In genomic region chr20:31569163-31570020, GRCh38 we compare ENCODE assay signal across 8 cellular contexts. TPM values are rescaled to one million over a fixed set of nuclear protein-coding genes. Genes with fewer than 3 reads are reported as not detected.
DNase-seq lines count a peak whose midpoint lies in the region.

No MANE protein-coding gene starts in this region.

- peaks cover 20% of the 10 kb centered on the region for H3K36me3 Mint-ChIP-seq in T-helper 2 cell treated with Interferon-gamma antibody and Interleukin-4, amounts not matched to agents 5 μg/mL and 100 μg/mL, for 36 hours (ENCODE audit: low read depth)

- no peaks in the 10 kb centered on the region for H4K20me1 ChIP-seq in Karpas-422 (ENCODE audit: insufficient read depth, low read depth, low read length)

- DNase-seq in DMS114 treated with DMSO at 0.1 percent for 48 hours (lab: John Stamatoyannopoulos, UW; ENCODE audit: unreplicated experiment) (peak; percentile 17), Karpas-422 (peak; percentile 81), anterior cingulate cortex (lab: John Stamatoyannopoulos, UW) (peak in 51 of 58 donors; percentile 9 to 74 (median 38)), islet precursor cell (peak; percentile 78), cortex of kidney (lab: John Stamatoyannopoulos, UW) (no peak), NK-92 (lab: John Stamatoyannopoulos, UW; ENCODE audit: unreplicated experiment) (no peak)
- DNase-seq in T-helper 2 cell treated with Interferon-gamma antibody and Interleukin-4, amounts not matched to agents 5 μg/mL and 100 μg/mL, for 36 hours (ENCODE audit: low spot score) = peak; percentile 23
- peak; percentile 14 to 48 for DNase-seq in stimulated activated CD4-positive, alpha-beta T cell treated with anti-CD3 and anti-CD28 coated beads, Interleukin-1b, Interleukin-23, amount 100 ng/mL, for 1 hour (ENCODE audit: low read depth in 2 of 2)

- no peaks in the 10 kb centered on the region for H3K9me2 ChIP-seq in Karpas-422 (replicated peaks; ENCODE audit: insufficient read depth, low read length)

- no peak overlapping the region for H3K4me2 ChIP-seq in Karpas-422 (ENCODE audit: low read depth, low read length, poor library complexity, severe bottlenecking)

- no peaks in the 10 kb centered on the region for H3K27me3 Mint-ChIP-seq in T-helper 2 cell treated with Interferon-gamma antibody and Interleukin-4, amounts not matched to agents 5 μg/mL and 100 μg/mL, for 36 hours (ENCODE audit: low read depth)

- no peaks in the 10 kb centered on the region for H3K9me3 ChIP-seq in Karpas-422 (ENCODE audit: low read length)

- H3K9ac ChIP-seq in Karpas-422 (ENCODE audit: low read length) = no peak overlapping the region

- H3K4me1 ChIP-seq in Karpas-422 (ENCODE audit: low read length) = peaks cover 18% of the 10 kb centered on the region

- H3K27ac ChIP-seq in Karpas-422 (ENCODE audit: low read length) = no peak overlapping the region

- H3K36me3 ChIP-seq in Karpas-422 (ENCODE audit: insufficient read depth, low read length) = 0 out of 2 replicates have a peak, but pooled peaks cover 4% of the 10 kb centered on the region

- H3K79me2 ChIP-seq in Karpas-422 (ENCODE audit: low read length) = no peaks in the 10 kb centered on the region

- H3K4me1 Mint-ChIP-seq in T-helper 2 cell treated with Interferon-gamma antibody and Interleukin-4, amounts not matched to agents 5 μg/mL and 100 μg/mL, for 36 hours (ENCODE audit: low read depth) = peaks cover 24% of the 10 kb centered on the region

- H3K27me3 ChIP-seq in Karpas-422 (ENCODE audit: low read length) = no peaks in the 10 kb centered on the region

- H3K27ac Mint-ChIP-seq in T-helper 2 cell treated with Interferon-gamma antibody and Interleukin-4, amounts not matched to agents 5 μg/mL and 100 μg/mL, for 36 hours = no peak overlapping the region

- H3K4me3 ChIP-seq in Karpas-422 (ENCODE audit: low read length) = no peak overlapping the region

- no peak overlapping the region for H2AFZ ChIP-seq in Karpas-422 (ENCODE audit: low read length)

- no peak overlapping the region for H3K4me3 Mint-ChIP-seq in T-helper 2 cell treated with Interferon-gamma antibody and Interleukin-4, amounts not matched to agents 5 μg/mL and 100 μg/mL, for 36 hours

- H3K9me3 Mint-ChIP-seq in T-helper 2 cell treated with Interferon-gamma antibody and Interleukin-4, amounts not matched to agents 5 μg/mL and 100 μg/mL, for 36 hours = no peaks in the 10 kb centered on the region

RNA-seq across cellular contexts. Expression of gene ID1, which starts 35.7 kb away (rescaled TPM):
- 5.0 TPM in 1 of 2 replicates, not detected in the other for total RNA-seq in Karpas-422 (2014; rRNA removed; shearing (Covaris generic); ENCODE audit: low replicate concordance)

RNA-seq across cellular contexts. Expression of gene HM13, which starts 55.1 kb away (rescaled TPM):
- total RNA-seq in Karpas-422 (2014; rRNA removed; shearing (Covaris generic); ENCODE audit: low replicate concordance) = 54.4 and 69.6 TPM in 2 replicates

Comparison
In these comparisons a context has a peak if more than half of its experiments do, and no peak if none do; other contexts are left out.
1. DNase-seq: peak in DMS114 treated with DMSO at 0.1 percent for 48 hours (single experiment), Karpas-422 (single experiment), T-helper 2 cell treated with Interferon-gamma antibody and Interleukin-4, amounts not matched to agents 5 μg/mL and 100 μg/mL, for 36 hours (single experiment), anterior cingulate cortex (51 of 58), islet precursor cell (single experiment) and stimulated activated CD4-positive, alpha-beta T cell treated with anti-CD3 and anti-CD28 coated beads, Interleukin-1b, Interleukin-23, amount 100 ng/mL, for 1 hour (2 of 2); none in cortex of kidney (single experiment) and NK-92 (single experiment).